8 cellular contexts compared by ENCODE assay signal in genomic region chr11:69640995-69641581, GRCh38. TPM values are rescaled to one million over a fixed set of nuclear protein-coding genes. Genes with fewer than 3 reads are reported as not detected.
DNase-seq lines count a peak whose midpoint lies in the region; ATAC-seq and TF ChIP-seq lines count a peak whose summit lies in the region.

Gene CCND1, plus strand, starts transcription at chr11:69641156. Its CDS starts 158 bp downstream, at chr11:69641314.

- peak; percentile 36 for TF ChIP-seq CTCF in fibroblast of pulmonary artery (IDR thresholded peaks at IDR 0.05; ENCODE audit: low read length, missing control alignments)

- H3K27me3 ChIP-seq in thymus (ENCODE audit: control insufficient read depth, insufficient read depth): peaks cover 73% of the 10 kb centered on the region

- WGBS in thymus: under 1% methylated on average over 49 of the region's 49 CpGs

- DNase-seq in activated CD4-positive, CD25-positive, alpha-beta regulatory T cell (lab: John Stamatoyannopoulos, UW): no peak
- DNase-seq in NCI-H2196 treated with DMSO at 0.1 percent for 48 hours (lab: John Stamatoyannopoulos, UW; ENCODE audit: unreplicated experiment): peak; percentile 9
- peak; percentile 49 for DNase-seq in activated T-cell treated with anti-CD3 and anti-CD28 coated beads, Interleukin-2, amount 50 U/mL, for 1 hour
- peak; percentile 94 for DNase-seq in fibroblast of pulmonary artery (ENCODE audit: low read depth)
- DNase-seq in myocyte (ENCODE audit: low read depth): peak; percentile 92

- H3K4me1 ChIP-seq in thymus (ENCODE audit: control insufficient read depth, insufficient read depth, low read length): no peaks in the 10 kb centered on the region

- H3K36me3 ChIP-seq in thymus (ENCODE audit: control insufficient read depth, insufficient read depth): no peaks in the 10 kb centered on the region

- ATAC-seq in activated CD4-positive, CD25-positive, alpha-beta regulatory T cell treated with anti-CD3 and anti-CD28 coated beads, Interleukin-2, amount 50 U/mL, for 24 hours: peak; percentile 44 to 54
- ATAC-seq in HG02678 (IDR thresholded peaks at IDR 0.05; ENCODE audit: unreplicated experiment): no peak

- peak within 1 kb of the TSS; percentile 15 for H3K27ac ChIP-seq in thymus (ENCODE audit: low read depth)

- H3K4me3 ChIP-seq in fibroblast of pulmonary artery (replicated peaks; ENCODE audit: low read depth, low read length): peak within 1 kb of the TSS; percentile 88
- peak within 1 kb of the TSS; percentile 70 for H3K4me3 ChIP-seq in thymus (ENCODE audit: low read length)

- no peaks in the 10 kb centered on the region for H3K9me3 ChIP-seq in thymus (ENCODE audit: control insufficient read depth)

RNA-seq across cellular contexts. Expression of gene CCND1, which starts in this region (rescaled TPM):
- 107 and 133 TPM in 2 replicates for total RNA-seq in myocyte
- polyA plus RNA-seq in myocyte (2012): 292 TPM
- 7.3 TPM for polyA plus RNA-seq in thymus

Comparison
In these comparisons a context has a peak if more than half of its experiments do, and no peak if none do; other contexts are left out.
1. DNase-seq: peak in NCI-H2196 treated with DMSO at 0.1 percent for 48 hours (single experiment), activated T-cell treated with anti-CD3 and anti-CD28 coated beads, Interleukin-2, amount 50 U/mL, for 1 hour (single experiment), fibroblast of pulmonary artery (single experiment) and myocyte (single experiment); none in activated CD4-positive, CD25-positive, alpha-beta regulatory T cell (0 of 4).